In genomic region chr7:103989785-103990775, GRCh38 we compare ENCODE assay signal across 8 cellular contexts. TPM values are rescaled to one million over a fixed set of nuclear protein-coding genes. Genes with fewer than 3 reads are reported as not detected.
DNase-seq lines count a peak whose midpoint lies in the region; ATAC-seq lines count a peak whose summit lies in the region.

No MANE protein-coding gene starts in this region.

- no peaks in the 10 kb centered on the region for H3K36me3 Mint-ChIP-seq in T-helper 2 cell treated with Interferon-gamma antibody and Interleukin-4, amounts not matched to agents 5 μg/mL and 100 μg/mL, for 36 hours (ENCODE audit: low read depth)
- H3K36me3 Mint-ChIP-seq in stimulated activated memory B cell treated with anti-CD40 and anti-IgM and Interleukin-4, amounts not matched to agents 10 μg/mL and 1 μg/mL and 100 μg/mL, for 72 hours: no peaks in the 10 kb centered on the region

- H3K4me3 Mint-ChIP-seq in T-helper 2 cell treated with Interferon-gamma antibody and Interleukin-4, amounts not matched to agents 5 μg/mL and 100 μg/mL, for 36 hours: peak overlapping the region; percentile 56
- H3K4me3 Mint-ChIP-seq in stimulated activated memory B cell treated with anti-CD40 and anti-IgM and Interleukin-4, amounts not matched to agents 10 μg/mL and 1 μg/mL and 100 μg/mL, for 72 hours: peak overlapping the region; percentile 40

- peaks cover 59% of the 10 kb centered on the region for H3K27me3 Mint-ChIP-seq in T-helper 2 cell treated with Interferon-gamma antibody and Interleukin-4, amounts not matched to agents 5 μg/mL and 100 μg/mL, for 36 hours (ENCODE audit: low read depth)
- H3K27me3 Mint-ChIP-seq in stimulated activated memory B cell treated with anti-CD40 and anti-IgM and Interleukin-4, amounts not matched to agents 10 μg/mL and 1 μg/mL and 100 μg/mL, for 72 hours: peaks cover 23% of the 10 kb centered on the region

- H3K4me1 Mint-ChIP-seq in T-helper 2 cell treated with Interferon-gamma antibody and Interleukin-4, amounts not matched to agents 5 μg/mL and 100 μg/mL, for 36 hours (ENCODE audit: low read depth): peaks cover 5% of the 10 kb centered on the region
- H3K4me1 Mint-ChIP-seq in stimulated activated memory B cell treated with anti-CD40 and anti-IgM and Interleukin-4, amounts not matched to agents 10 μg/mL and 1 μg/mL and 100 μg/mL, for 72 hours: peaks cover 16% of the 10 kb centered on the region

- peak; percentile 34 for ATAC-seq in stimulated activated memory B cell treated with anti-CD40 and anti-IgM and Interleukin-4, amounts not matched to agents 10 μg/mL and 1 μg/mL and 100 μg/mL, for 72 hours
- ATAC-seq in GM21367 (IDR thresholded peaks at IDR 0.05; ENCODE audit: unreplicated experiment): no peak

- H3K9me3 Mint-ChIP-seq in T-helper 2 cell treated with Interferon-gamma antibody and Interleukin-4, amounts not matched to agents 5 μg/mL and 100 μg/mL, for 36 hours: no peaks in the 10 kb centered on the region
- no peaks in the 10 kb centered on the region for H3K9me3 Mint-ChIP-seq in stimulated activated memory B cell treated with anti-CD40 and anti-IgM and Interleukin-4, amounts not matched to agents 10 μg/mL and 1 μg/mL and 100 μg/mL, for 72 hours

- no peak for DNase-seq in T-helper 2 cell treated with Interferon-gamma antibody and Interleukin-4, amounts not matched to agents 5 μg/mL and 100 μg/mL, for 36 hours (ENCODE audit: low spot score)
- DNase-seq in T-helper 2 cell: no peak
- DNase-seq in NCI-H2081 treated with DMSO at 0.1 percent for 48 hours (lab: John Stamatoyannopoulos, UW): peak; percentile 57
- DNase-seq in amniotic epithelial cell (ENCODE audit: low read depth): peak; percentile 36
- DNase-seq in iPS-NIHi11 (ENCODE audit: low spot score): peak; percentile 68
- no peak for DNase-seq in occipital lobe (lab: John Stamatoyannopoulos, UW)

- H3K27ac Mint-ChIP-seq in T-helper 2 cell treated with Interferon-gamma antibody and Interleukin-4, amounts not matched to agents 5 μg/mL and 100 μg/mL, for 36 hours: no peak overlapping the region
- no peak overlapping the region for H3K27ac Mint-ChIP-seq in stimulated activated memory B cell treated with anti-CD40 and anti-IgM and Interleukin-4, amounts not matched to agents 10 μg/mL and 1 μg/mL and 100 μg/mL, for 72 hours

RNA-seq across cellular contexts. Expression of gene RELN, which starts 0.6 kb away (rescaled TPM):
- 34.2 TPM for total RNA-seq in occipital lobe

Comparison
In these comparisons a context has a peak if more than half of its experiments do, and no peak if none do; other contexts are left out.
1. DNase-seq: peak in NCI-H2081 treated with DMSO at 0.1 percent for 48 hours (single experiment), amniotic epithelial cell (single experiment) and iPS-NIHi11 (single experiment); none in T-helper 2 cell treated with Interferon-gamma antibody and Interleukin-4, amounts not matched to agents 5 μg/mL and 100 μg/mL, for 36 hours (single experiment), T-helper 2 cell (0 of 5) and occipital lobe (single experiment).